In the genomic region with DNA sequence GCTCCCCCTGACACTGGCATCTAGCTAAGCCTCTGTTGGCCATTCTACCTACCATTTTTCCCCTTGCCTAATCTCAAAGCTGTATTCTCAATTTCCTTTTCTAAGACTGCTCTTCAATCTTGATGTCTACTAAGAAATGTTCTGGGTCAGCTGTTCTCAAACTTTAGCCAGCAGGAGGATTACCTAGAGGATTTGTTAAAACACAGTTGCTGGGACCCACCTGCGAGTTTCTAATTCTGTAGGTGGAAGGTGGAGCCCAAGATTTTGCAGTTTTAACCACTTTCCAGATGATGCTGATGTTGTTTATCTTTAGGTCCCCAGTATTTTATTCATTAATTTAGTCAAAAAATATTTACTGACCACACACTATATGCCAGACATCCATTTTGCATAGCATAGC, we compare ENCODE assay signal across 21 cellular contexts. TPM values are rescaled to one million over a fixed set of nuclear protein-coding genes. Genes with fewer than 3 reads are reported as not detected.
DNase-seq lines count a peak whose midpoint lies in the region; ATAC-seq, FAIRE-seq and TF ChIP-seq lines count a peak whose summit lies in the region.
"Had no signal": no experiment of that assay in that cellular context is flagged by ENCODE, and none has a peak within 500 bp of the region (broad histone marks: within the 10 kb centered on the region; RNA-seq: fewer than 3 reads in every experiment).

No MANE protein-coding gene starts in this region.

- H3K79me2 ChIP-seq in H1 (ENCODE audit: control insufficient read depth in 1 of 2, insufficient read depth in 2 of 2, low read length in 2 of 2) (no peaks in the 10 kb centered on the region), smooth muscle cell (ENCODE audit: low read depth) (no peaks in the 10 kb centered on the region)

- H4K20me1 ChIP-seq in IMR-90 (ENCODE audit: insufficient read depth, low read length) (no peaks in the 10 kb centered on the region), H1 (replicated peaks in 1 of 2; ENCODE audit: control insufficient read depth in 1 of 2, insufficient read depth in 2 of 2, low read length in 2 of 2) (no peaks in the 10 kb centered on the region), smooth muscle cell (ENCODE audit: low read depth) (no peaks in the 10 kb centered on the region)
- H4K20me1 ChIP-seq: BLaER1 treated with 17β-estradiol and CSF1 and Interleukin-3, amounts not matched to agents 10 nM and 100 nM had no signal

- H3K4me2 ChIP-seq in IMR-90 (ENCODE audit: low read depth, low read length) (no peak overlapping the region), H1 (ENCODE audit: insufficient read depth in 1 of 2, low read depth in 2 of 2, low read length in 2 of 2) (no peak overlapping the region), smooth muscle cell (no peak overlapping the region)
- H3K4me2 ChIP-seq: A549; BLaER1 treated with 17β-estradiol and CSF1 and Interleukin-3, amounts not matched to agents 10 nM and 100 nM had no signal

- H2BK120ac ChIP-seq in IMR-90 (ENCODE audit: low read depth, low read length) (peak overlapping the region; percentile 46; the same call in 1 of the 2 replicates), H1 (replicated peaks; ENCODE audit: low read depth, low read length) (no peak overlapping the region)

- H2BK20ac ChIP-seq in IMR-90 (ENCODE audit: low read depth, low read length) (peak overlapping the region; percentile 62; the same call in 1 of the 2 replicates), H1 (ENCODE audit: low read length) (peak overlapping the region; percentile 94; the same call in 1 of the 2 replicates)

- ATAC-seq in IMR-90 (ENCODE audit: low read depth) = no peak
- ATAC-seq: A549; CD8-positive, alpha-beta T cell; Panc1 had no signal

- DNase-seq in IMR-90 (no peak), H1 (ENCODE audit: low read depth in 1 of 2, low spot score in 2 of 2) (no peak), smooth muscle cell (lab: John Stamatoyannopoulos, UW; ENCODE audit: unreplicated experiment) (no peak), lower leg skin (ENCODE audit: low spot score in 2 of 2) (no peak), testis (no peak), cardiac septum (ENCODE audit: low spot score) (no peak)
- DNase-seq: Calu3; CD8-positive, alpha-beta T cell; DMS53; EL; KG1; NCI-H1417; NCI-H1930; NCI-H226; NCI-H524; SW 1271 had no signal

- H3K14ac ChIP-seq in IMR-90 (replicated peaks; ENCODE audit: low read depth, low read length) = 0 out of 2 replicates have a peak overlapping the region, but pooled peaks have one; percentile 3
- no peak overlapping the region for H3K14ac ChIP-seq in H1 (ENCODE audit: insufficient read length)

- H3K9me3 ChIP-seq in IMR-90 (ENCODE audit: control insufficient read depth, insufficient read depth, low read length) (no peaks in the 10 kb centered on the region), H1 (ENCODE audit: insufficient read depth in 2 of 2, low read depth in 1 of 2, low read length in 1 of 2) (no peaks in the 10 kb centered on the region), smooth muscle cell (replicated peaks; ENCODE audit: low read depth) (no peaks in the 10 kb centered on the region), testis (no peaks in the 10 kb centered on the region)
- H3K9me3 ChIP-seq: A549; BLaER1 treated with 17β-estradiol and CSF1 and Interleukin-3, amounts not matched to agents 10 nM and 100 nM had no signal

- H2BK12ac ChIP-seq in H1 (ENCODE audit: low read depth, low read length) = peak overlapping the region; percentile 96

- H4K8ac ChIP-seq in IMR-90 (ENCODE audit: low read depth in 2 of 2, low read length in 2 of 2) = no peak overlapping the region
- H4K8ac ChIP-seq in H1 (ENCODE audit: extremely low read depth, insufficient read depth, low read length) = no peak overlapping the region

- TF ChIP-seq POLR2A in IMR-90 (IDR thresholded peaks at IDR 0.05; ENCODE audit: low read depth, low read length) (no peak), H1 (IDR thresholded peaks at IDR 0.05; ENCODE audit: control extremely low read depth in 1 of 2, low read depth in 2 of 2, low read length in 2 of 2) (no peak), lower leg skin (IDR thresholded peaks at IDR 0.05) (no peak), testis (IDR thresholded peaks at IDR 0.05) (no peak)

- no peaks in the 10 kb centered on the region for H3K27me3 ChIP-seq in IMR-90 (ENCODE audit: control insufficient read depth, insufficient read depth, low read length)
- H3K27me3 ChIP-seq in H1 (replicated peaks in 1 of 4; ENCODE audit: control insufficient read depth in 3 of 4, extremely low read depth in 1 of 4, insufficient read depth in 3 of 4, low read length in 3 of 4) = no peaks in the 10 kb centered on the region
- H3K27me3 ChIP-seq in smooth muscle cell (ENCODE audit: low read depth) = no peaks in the 10 kb centered on the region
- no peaks in the 10 kb centered on the region for H3K27me3 ChIP-seq in testis
- H3K27me3 ChIP-seq: BLaER1 treated with 17β-estradiol and CSF1 and Interleukin-3, amounts not matched to agents 10 nM and 100 nM had no signal

- H4K91ac ChIP-seq in IMR-90 (ENCODE audit: insufficient read depth, low read depth, low read length) = no peak overlapping the region
- peak overlapping the region; percentile 91 for H4K91ac ChIP-seq in H1 (replicated peaks; ENCODE audit: insufficient read length, low read length)

- TF ChIP-seq EP300 in H1 (IDR thresholded peaks at IDR 0.05; ENCODE audit: borderline replicate concordance in 1 of 2, low read depth in 2 of 2, low read length in 2 of 2) = no peak

- POLR2A ChIA-PET in IMR-90 (lab: Charles Lee; ENCODE audit: unreplicated experiment) (no interaction called here), H1 (lab: Charles Lee; ENCODE audit: partially characterized antibody) (no interaction called here)

- in situ Hi-C loops in IMR-90 (cut with MboI; ENCODE audit: low sequenced_read_pairs) = loop anchor here (5.0 kb wide), 1 partner anchor 255 kb away; no protein-coding TSS in a partner anchor

- intact Hi-C loops in IMR-90 (cut with micrococcal nuclease) (no loop called here), lower leg skin (cut with DNase I; ENCODE audit: low total_unique reads) (no loop called here), testis (cut with DNase I; ENCODE audit: low total_unique reads) (no loop called here), cardiac septum (cut with DNase I) (no loop called here)

- H3K4me3 ChIP-seq in IMR-90 (ENCODE audit: insufficient read depth, low read depth, low read length) = no peak overlapping the region
- H3K4me3 ChIP-seq in H1 (ENCODE audit: extremely low read depth in 1 of 4, insufficient read depth in 2 of 4, low read depth in 3 of 4, low read length in 4 of 4) = no peak overlapping the region
- H3K4me3 ChIP-seq in smooth muscle cell = no peak overlapping the region
- no peak overlapping the region for H3K4me3 ChIP-seq in lower leg skin (ENCODE audit: low read depth, poor library complexity, severe bottlenecking)
- H3K4me3 ChIP-seq in testis = no peak overlapping the region
- H3K4me3 ChIP-seq: A549; BLaER1 treated with 17β-estradiol and CSF1 and Interleukin-3, amounts not matched to agents 10 nM and 100 nM had no signal

- peaks cover 7% of the 10 kb centered on the region for H3K9me1 ChIP-seq in IMR-90 (ENCODE audit: insufficient read depth, low read length)

- H2AFZ ChIP-seq in IMR-90 (replicated peaks; ENCODE audit: low read length, poor library complexity) (no peak overlapping the region), H1 (ENCODE audit: low read length) (no peak overlapping the region), smooth muscle cell (ENCODE audit: low read depth) (no peak overlapping the region)

- dilution Hi-C loops in IMR-90 (cut with HindIII; ENCODE audit: low sequenced_read_pairs, unreplicated experiment) = no loop called here

- no peaks in the 10 kb centered on the region for H3K36me3 ChIP-seq in IMR-90 (ENCODE audit: control insufficient read depth, insufficient read depth, low read length)
- no peaks in the 10 kb centered on the region for H3K36me3 ChIP-seq in H1 (ENCODE audit: control insufficient read depth in 2 of 4, insufficient read depth in 4 of 4, low read length in 3 of 4)
- no peaks in the 10 kb centered on the region for H3K36me3 ChIP-seq in smooth muscle cell (ENCODE audit: low read depth)
- H3K36me3 ChIP-seq in testis (ENCODE audit: low read depth, missing control alignments) = no peaks in the 10 kb centered on the region
- H3K36me3 ChIP-seq: BLaER1 treated with 17β-estradiol and CSF1 and Interleukin-3, amounts not matched to agents 10 nM and 100 nM had no signal

- H2AK9ac ChIP-seq in IMR-90 (replicated peaks; ENCODE audit: low read depth, low read length, poor library complexity) = no peak overlapping the region

- TF ChIP-seq CTCF in GM12872 (IDR thresholded peaks at IDR 0.05; ENCODE audit: insufficient read depth, low read depth, low read length) (peak; percentile 34; the same call in 2 of the 3 replicates), IMR-90 (conservative IDR thresholded peaks at IDR 0.05; ENCODE audit: low read depth, low read length) (no peak), H1 (IDR thresholded peaks at IDR 0.05; ENCODE audit: control extremely low read depth in 1 of 3, insufficient read depth in 1 of 3, low read depth in 1 of 3, low read length in 3 of 3) (no peak), smooth muscle cell (IDR thresholded peaks at IDR 0.05; ENCODE audit: borderline replicate concordance, insufficient read depth, poor library complexity, severe bottlenecking) (no peak), lower leg skin (IDR thresholded peaks at IDR 0.05) (no peak), testis (IDR thresholded peaks at IDR 0.05) (no peak)

- BruUV-seq in IMR-90 (replicated peaks; lab: Mats Ljungman, UMichigan) = no TSS peak

- no peak overlapping the region for H2BK15ac ChIP-seq in IMR-90 (ENCODE audit: low read depth, low read length)
- H2BK15ac ChIP-seq in H1 (ENCODE audit: low read length) = no peak overlapping the region

- H3K56ac ChIP-seq in IMR-90 (ENCODE audit: extremely low read depth, insufficient read depth, low read length) = no peak overlapping the region
- H3K56ac ChIP-seq in H1 (replicated peaks; ENCODE audit: insufficient read length, low read depth, low read length) = no peak overlapping the region

- FAIRE-seq in H1 (lab: Jason Lieb, UNC) = no peak
- FAIRE-seq: A549, H54 had no signal

- no peaks in the 10 kb centered on the region; the same call in 1 of the 2 replicates for H3K23me2 ChIP-seq in H1 (ENCODE audit: low read depth, low read length)

- H4K5ac ChIP-seq in IMR-90 (ENCODE audit: low read depth, low read length) (no peak overlapping the region), H1 (ENCODE audit: insufficient read length, low read depth, low read length) (no peak overlapping the region)

- H2AK5ac ChIP-seq in IMR-90 (ENCODE audit: low read depth, low read length) = no peak overlapping the region
- no peak overlapping the region for H2AK5ac ChIP-seq in H1 (ENCODE audit: low read depth, low read length)

- no peaks in the 10 kb centered on the region for H3F3A ChIP-seq in smooth muscle cell (ENCODE audit: low read depth)

- WGBS in IMR-90 (ENCODE audit: extremely low coverage in 2 of 2, insufficient read length in 1 of 2), 2 experiments = no CpG with 5 or more reads among the region's 1 CpG
- 95% methylated on average over 1 of the region's 1 CpG; no CpG with 5 or more reads in 1 of the 2 experiments for WGBS in H1 (ENCODE audit: extremely low coverage in 1 of 2, insufficient coverage in 1 of 2, insufficient read length in 1 of 2, insufficient replicate concordance in 2 of 2, low coverage in 1 of 2, low lambda C conversion rate in 2 of 2, missing lambda C conversion rate in 1 of 2), 2 experiments
- WGBS in smooth muscle cell (ENCODE audit: low lambda C conversion rate) = 93% methylated on average over 1 of the region's 1 CpG
- 91 to 92% methylated on average over 1 of the region's 1 CpG for WGBS in lower leg skin, 2 donors
- WGBS in testis, 2 donors = 76 to 82% methylated on average over 1 of the region's 1 CpG

- H3K23ac ChIP-seq in IMR-90 (ENCODE audit: low read depth, low read length) (no peak overlapping the region), H1 (ENCODE audit: insufficient read length) (no peak overlapping the region)

- H3K4me1 ChIP-seq in IMR-90 (ENCODE audit: control insufficient read depth, insufficient read depth, low read length) (peaks cover 6% of the 10 kb centered on the region), H1 (replicated peaks in 1 of 4; ENCODE audit: control insufficient read depth in 3 of 4, insufficient read depth in 4 of 4, low read length in 3 of 4) (peaks cover 2 to 8% (median 4%) of the 10 kb centered on the region in 4 experiments; a peak in 4 of 7 replicates), smooth muscle cell (ENCODE audit: low read depth) (peaks cover 10% of the 10 kb centered on the region), testis (no peaks in the 10 kb centered on the region)

- no peaks in the 10 kb centered on the region for H3K79me1 ChIP-seq in IMR-90 (ENCODE audit: low read depth in 1 of 2, low read length in 2 of 2)
- no peaks in the 10 kb centered on the region for H3K79me1 ChIP-seq in H1 (ENCODE audit: low read depth, low read length)

- H3K27ac ChIP-seq in IMR-90 (ENCODE audit: insufficient read depth, low read length) = no peak overlapping the region
- H3K27ac ChIP-seq in H1 (ENCODE audit: low read depth, low read length) = no peak overlapping the region
- peak overlapping the region; percentile 60 for H3K27ac ChIP-seq in smooth muscle cell (ENCODE audit: low read depth)
- no peak overlapping the region for H3K27ac ChIP-seq in testis
- H3K27ac ChIP-seq: A549; BLaER1 treated with 17β-estradiol and CSF1 and Interleukin-3, amounts not matched to agents 10 nM and 100 nM had no signal

- H2BK5ac ChIP-seq in IMR-90 (ENCODE audit: low read depth, low read length, poor library complexity, severe bottlenecking) = no peak overlapping the region
- H2BK5ac ChIP-seq in H1 (ENCODE audit: low read depth, low read length) = peak overlapping the region; percentile 46; the same call in 1 of the 2 replicates

- TF ChIP-seq RAD21 in IMR-90 (IDR thresholded peaks at IDR 0.05; ENCODE audit: low read length) (no peak), H1 (IDR thresholded peaks at IDR 0.05 in 1 of 2, conservative IDR thresholded peaks at IDR 0.05 in 1 of 2; ENCODE audit: low read depth in 2 of 2, low read length in 2 of 2) (no peak)

- H3K4ac ChIP-seq in IMR-90 (ENCODE audit: low read depth, low read length) = 0 out of 2 replicates have a peak overlapping the region, but pooled peaks have one; percentile 47
- no peak overlapping the region for H3K4ac ChIP-seq in H1 (replicated peaks; ENCODE audit: insufficient read length, low read depth, low read length)

- no peak overlapping the region for H3K18ac ChIP-seq in IMR-90 (ENCODE audit: low read depth, low read length)
- H3K18ac ChIP-seq in H1 (ENCODE audit: extremely low read depth, low read length) = peak overlapping the region; percentile 68; the same call in 1 of the 2 replicates

- no peak overlapping the region for H3K9ac ChIP-seq in IMR-90 (ENCODE audit: low read depth, low read length)
- no peak overlapping the region for H3K9ac ChIP-seq in H1 (replicated peaks in 1 of 4; ENCODE audit: extremely low read depth in 1 of 4, low read depth in 3 of 4, low read length in 3 of 4)
- H3K9ac ChIP-seq in smooth muscle cell (ENCODE audit: low read depth) = no peak overlapping the region
- H3K9ac ChIP-seq: BLaER1 treated with 17β-estradiol and CSF1 and Interleukin-3, amounts not matched to agents 10 nM and 100 nM had no signal

- CTCF ChIA-PET in IMR-90 (lab: Yijun Ruan, JAX) (interaction anchor here (0.9 kb wide), 1 partner anchor 154 kb away, joined by 3 read pairs; no protein-coding TSS in a partner anchor), H1 (lab: Charles Lee; ENCODE audit: partially characterized antibody) (interaction anchor here (0.8 to 1.3 kb wide), 4 partner anchors 10 to 840 kb away, joined by 3 read pairs; no protein-coding TSS in a partner anchor)

RNA-seq across cellular contexts. Expression of gene ARHGAP42, which starts 9.3 kb away (rescaled TPM):
- total RNA-seq in IMR-90 (2012; rRNA removed) (7.3 and 8.9 TPM in 2 replicates), smooth muscle cell (49.3 and 53.4 TPM in 2 replicates), lower leg skin (10 to 100 TPM in 3 of 4 donors, 1 to 10 TPM in 1; 7.6 to 22.2 (median 14.6) TPM), testis (10 to 100 TPM in 1 of 2 donors, 1 to 10 TPM in 1; 9.8 to 12.1 TPM), cardiac septum (12.0 TPM)
- polyA plus RNA-seq in IMR-90 (2012; rRNA removed) (2.8 and 2.9 TPM in 2 replicates), H1 (2011; rRNA removed) (13.1 and 22.2 TPM in 2 replicates), smooth muscle cell (12.2 and 12.7 TPM in 2 replicates), testis (ENCODE audit: insufficient read depth, low read depth, low replicate concordance) (10.4 TPM)
- polyA plus RNA-seq in IMR-90 (2012; cell fraction: cytosol; rRNA removed) = 0.87 and 1.3 TPM in 2 replicates
- 1.2 and 6.8 TPM in 2 replicates for polyA plus RNA-seq in IMR-90 (2012; cell fraction: nucleus; rRNA removed; ENCODE audit: low replicate concordance)
- total RNA-seq in H1 (2021; fragmentation: NEBNext Ultra II Directional; extraction: Animal tissue kit (Norgen Biotek cat#: 25700)) = 33.3 and 33.5 TPM in 2 replicates
- polyA plus RNA-seq in H1 (2011; cell fraction: cytosol; rRNA removed) = 18.4 TPM
- polyA plus RNA-seq in H1 (2011; cell fraction: nucleus; rRNA removed) = 17.7 TPM
- 12.0 to 26.0 TPM (median 19.3 TPM) in 4 replicates for polyA plus RNA-seq in H1 (2012, experiment 1 of 2)
- polyA plus RNA-seq in H1 (2012, experiment 2 of 2) = 2.1 TPM
- 13.9 TPM for polyA plus RNA-seq in H1 (2013, experiment 1 of 2)
- 14.8 TPM for polyA plus RNA-seq in H1 (2013, experiment 2 of 2)
- 50.9 and 68.5 TPM in 2 replicates for polyA minus RNA-seq in H1 (2011; rRNA and poly(A)+ RNA removed)
- 26.9 TPM for polyA minus RNA-seq in H1 (2011; cell fraction: cytosol; rRNA and poly(A)+ RNA removed)
- polyA minus RNA-seq in H1 (2011; cell fraction: nucleus; rRNA and poly(A)+ RNA removed) = 56.7 TPM
